Comparison of ENCODE assay signal across 8 cellular contexts in genomic region chr7:120792091-120792860, GRCh38.
DNase-seq lines count a peak whose midpoint lies in the region; ATAC-seq and TF ChIP-seq lines count a peak whose summit lies in the region.

No MANE protein-coding gene starts in this region.

- H3K4me1 Mint-ChIP-seq in CD4-positive, alpha-beta memory T cell: no peaks in the 10 kb centered on the region
- H3K4me1 Mint-ChIP-seq in natural killer cell treated with Interleukin-12 subunit alpha and Interleukin-12 subunit beta and Interleukin-15 and Interleukin-18, amount 100 ng/mL, for 72 hours (ENCODE audit: low read depth in 2 of 2): no peaks in the 10 kb centered on the region

- H3K27me3 Mint-ChIP-seq in CD4-positive, alpha-beta memory T cell: no peaks in the 10 kb centered on the region
- peaks cover 0 to 9% of the 10 kb centered on the region in 2 donors for H3K27me3 Mint-ChIP-seq in natural killer cell treated with Interleukin-12 subunit alpha and Interleukin-12 subunit beta and Interleukin-15 and Interleukin-18, amount 100 ng/mL, for 72 hours

- CTCF ChIA-PET in CD4-positive, alpha-beta memory T cell (lab: Charles Lee; ENCODE audit: partially characterized antibody): interaction anchor here (0.7 to 3.2 kb wide), 27 partner anchors 9 to 315 kb away, joined by 3 to 26 read pairs (median 3); no protein-coding TSS in a partner anchor

- peak; percentile 90 for ATAC-seq in HG03196 (IDR thresholded peaks at IDR 0.05; ENCODE audit: unreplicated experiment)
- ATAC-seq in natural killer cell treated with Interleukin-12 subunit alpha and Interleukin-12 subunit beta and Interleukin-15 and Interleukin-18, amount 100 ng/mL, for 72 hours: peak; percentile 64 to 73

- no peak overlapping the region for H3K27ac ChIP-seq in CD4-positive, alpha-beta memory T cell (ENCODE audit: low read depth, low read length)
- H3K27ac ChIP-seq in esophagus squamous epithelium: no peak overlapping the region

- no peaks in the 10 kb centered on the region for H3K36me3 Mint-ChIP-seq in CD4-positive, alpha-beta memory T cell
- H3K36me3 Mint-ChIP-seq in natural killer cell treated with Interleukin-12 subunit alpha and Interleukin-12 subunit beta and Interleukin-15 and Interleukin-18, amount 100 ng/mL, for 72 hours: no peaks in the 10 kb centered on the region

- H3K36me3 ChIP-seq in CD4-positive, alpha-beta memory T cell (ENCODE audit: insufficient read depth, low read length): no peaks in the 10 kb centered on the region
- no peaks in the 10 kb centered on the region for H3K36me3 ChIP-seq in esophagus squamous epithelium

- intact Hi-C loops in CD4-positive, alpha-beta memory T cell (cut with micrococcal nuclease): loop anchor here (1.0 to 5.0 kb wide), 3 partner anchors 149 to 315 kb away; no protein-coding TSS in a partner anchor
- intact Hi-C loops in esophagus squamous epithelium (cut with DNase I): no loop called here

- no peak overlapping the region for H3K4me3 ChIP-seq in CD4-positive, alpha-beta memory T cell (ENCODE audit: low read length in 2 of 2)
- no peak overlapping the region for H3K4me3 ChIP-seq in esophagus squamous epithelium

- DNase-seq in CD4-positive, alpha-beta memory T cell: peak; percentile 22 to 43 (median 32)
- DNase-seq in GM19238 (ENCODE audit: insufficient read length, low spot score) (peak; percentile 24), NCI-H82 (lab: John Stamatoyannopoulos, UW) (peak; percentile 90), esophagus squamous epithelium (lab: John Stamatoyannopoulos, UW) (peak; percentile 1)
- DNase-seq in activated CD8-positive, alpha-beta memory T cell treated with anti-CD3 and anti-CD28 coated beads, Interleukin-2, amount 50 U/mL, for 48 hours: peak; percentile 85
- peak; percentile 68 for DNase-seq in natural killer cell treated with Interleukin-12 subunit alpha and Interleukin-12 subunit beta and Interleukin-15 and Interleukin-18, amount 100 ng/mL, for 72 hours (ENCODE audit: low spot score)
- peak; percentile 47 for DNase-seq in stimulated activated naive CD4-positive, alpha-beta T cell treated with Interleukin-2 at 50 U/mL for 16 hours (lab: John Stamatoyannopoulos, UW)

- H3K27me3 ChIP-seq in CD4-positive, alpha-beta memory T cell (ENCODE audit: insufficient read depth, low read length): no peaks in the 10 kb centered on the region
- H3K27me3 ChIP-seq in esophagus squamous epithelium: no peaks in the 10 kb centered on the region

- TF ChIP-seq CTCF in esophagus squamous epithelium (IDR thresholded peaks at IDR 0.05): peak; percentile 23 to 78 (median 52)

- no peak overlapping the region for H3K27ac Mint-ChIP-seq in CD4-positive, alpha-beta memory T cell
- no peak overlapping the region for H3K27ac Mint-ChIP-seq in natural killer cell treated with Interleukin-12 subunit alpha and Interleukin-12 subunit beta and Interleukin-15 and Interleukin-18, amount 100 ng/mL, for 72 hours

- peaks cover 0 to 1% (median 0%) of the 10 kb centered on the region in 8 donors for H3K9me3 Mint-ChIP-seq in CD4-positive, alpha-beta memory T cell
- no peaks in the 10 kb centered on the region for H3K9me3 Mint-ChIP-seq in natural killer cell treated with Interleukin-12 subunit alpha and Interleukin-12 subunit beta and Interleukin-15 and Interleukin-18, amount 100 ng/mL, for 72 hours

- no peaks in the 10 kb centered on the region for H3K9me3 ChIP-seq in CD4-positive, alpha-beta memory T cell (ENCODE audit: control insufficient read depth in 1 of 2, low read length in 2 of 2)
- peaks cover 0 to 5% (median 0%) of the 10 kb centered on the region in 3 donors for H3K9me3 ChIP-seq in esophagus squamous epithelium

- TF ChIP-seq POLR2A in esophagus squamous epithelium (IDR thresholded peaks at IDR 0.05): no peak

- WGBS in esophagus squamous epithelium, 2 donors: 55 to 59% methylated on average over 11 to 12 of the region's 13 CpGs

- no peak overlapping the region for H3K4me3 Mint-ChIP-seq in CD4-positive, alpha-beta memory T cell
- H3K4me3 Mint-ChIP-seq in natural killer cell treated with Interleukin-12 subunit alpha and Interleukin-12 subunit beta and Interleukin-15 and Interleukin-18, amount 100 ng/mL, for 72 hours: no peak overlapping the region

- H3K4me1 ChIP-seq in CD4-positive, alpha-beta memory T cell (ENCODE audit: insufficient read depth, low read length): no peaks in the 10 kb centered on the region
- H3K4me1 ChIP-seq in esophagus squamous epithelium: no peaks in the 10 kb centered on the region

- POLR2A ChIA-PET in CD4-positive, alpha-beta memory T cell (lab: Charles Lee; ENCODE audit: partially characterized antibody): no interaction called here

Comparison
In these comparisons a context has a peak if more than half of its experiments do, and no peak if none do; other contexts are left out.
1. DNase-seq: peak in every context shown above with its lines; median percentile 90 in NCI-H82; 85 in activated CD8-positive, alpha-beta memory T cell treated with anti-CD3 and anti-CD28 coated beads, Interleukin-2, amount 50 U/mL, for 48 hours; 68 in natural killer cell treated with Interleukin-12 subunit alpha and Interleukin-12 subunit beta and Interleukin-15 and Interleukin-18, amount 100 ng/mL, for 72 hours; 47 in stimulated activated naive CD4-positive, alpha-beta T cell treated with Interleukin-2 at 50 U/mL for 16 hours; 32 in CD4-positive, alpha-beta memory T cell; 24 in GM19238; 1 in esophagus squamous epithelium.